Comparison of ENCODE assay signal across 26 cellular contexts in the genomic region with DNA sequence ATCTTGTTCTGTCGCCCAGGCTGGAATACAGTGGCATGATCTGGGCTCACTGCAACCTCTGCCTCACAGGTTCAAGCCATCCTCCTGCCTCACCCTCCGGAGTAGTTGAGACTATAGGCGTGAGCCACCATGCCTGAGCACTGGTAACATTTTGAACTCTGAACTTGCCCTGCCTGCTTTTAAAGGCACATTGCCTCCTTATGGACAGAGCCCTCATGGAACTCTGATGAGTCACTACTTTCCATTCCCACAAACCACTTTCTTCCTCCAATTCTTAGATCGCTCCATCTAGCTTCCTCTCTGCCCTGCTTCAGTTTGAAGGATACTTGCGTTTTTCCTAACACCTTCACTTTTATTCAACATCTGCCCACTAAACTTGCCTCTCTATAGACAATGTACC. TPM values are rescaled to one million over a fixed set of nuclear protein-coding genes. Genes with fewer than 3 reads are reported as not detected.
DNase-seq lines count a peak whose midpoint lies in the region; ATAC-seq, FAIRE-seq and TF ChIP-seq lines count a peak whose summit lies in the region.
"Had no signal": no experiment of that assay in that cellular context is flagged by ENCODE, and none has a peak within 500 bp of the region (broad histone marks: within the 10 kb centered on the region; RNA-seq: fewer than 3 reads in every experiment).

No MANE protein-coding gene starts in this region.

- H3K23ac ChIP-seq in trophoblast cell (ENCODE audit: low read length), result no peak overlapping the region

- H3K9me3 Mint-ChIP-seq in endothelial cell (ENCODE audit: unreplicated experiment), result no peaks in the 10 kb centered on the region
- H3K9me3 Mint-ChIP-seq: activated CD4-positive, alpha-beta memory T cell treated with anti-CD3 and anti-CD28 coated beads, Interleukin-2, amount 10 ng/mL, durations not matched to agents 7 days and 5 days; activated naive CD8-positive, alpha-beta T cell treated with anti-CD3 and anti-CD28 coated beads, Interleukin-2, amount 10 ng/mL, durations not matched to agents 7 days and 5 days; effector memory CD8-positive, alpha-beta T cell had no signal

- H3K4ac ChIP-seq in trophoblast cell (ENCODE audit: low read depth, low read length), result no peak overlapping the region

- H3K27ac ChIP-seq in GM23248 (no peak overlapping the region), trophoblast cell (ENCODE audit: low read depth, low read length) (no peak overlapping the region)

- H3K9me2 ChIP-seq in GM23248 (ENCODE audit: insufficient read depth), result no peaks in the 10 kb centered on the region

- ATAC-seq in HG03135 (IDR thresholded peaks at IDR 0.05; ENCODE audit: unreplicated experiment), result no peak
- ATAC-seq: effector memory CD8-positive, alpha-beta T cell had no signal

- H3K9me3 ChIP-seq in GM23248 (ENCODE audit: low read depth), result no peaks in the 10 kb centered on the region
- H3K9me3 ChIP-seq in trophoblast cell (ENCODE audit: insufficient read depth, low read depth, low read length), result peaks cover 2% of the 10 kb centered on the region
- H3K9me3 ChIP-seq: BE2C had no signal

- no peak overlapping the region for H2AK5ac ChIP-seq in trophoblast cell (ENCODE audit: low read length)

- WGBS in GM23248 (ENCODE audit: low coverage in 1 of 2, low lambda C conversion rate in 2 of 2, missing lambda C conversion rate in 2 of 2), 2 experiments, result 96 to 100% methylated on average over 5 of the region's 5 CpGs
- WGBS in trophoblast cell (ENCODE audit: extremely low coverage, insufficient coverage, insufficient read length), result no CpG with 5 or more reads among the region's 5 CpGs

- peak overlapping the region; percentile 33 for H3K27ac Mint-ChIP-seq in endothelial cell (ENCODE audit: unreplicated experiment)
- H3K27ac Mint-ChIP-seq: activated CD4-positive, alpha-beta memory T cell treated with anti-CD3 and anti-CD28 coated beads, Interleukin-2, amount 10 ng/mL, durations not matched to agents 7 days and 5 days; activated naive CD8-positive, alpha-beta T cell treated with anti-CD3 and anti-CD28 coated beads, Interleukin-2, amount 10 ng/mL, durations not matched to agents 7 days and 5 days; effector memory CD8-positive, alpha-beta T cell had no signal

- H3K36me3 ChIP-seq in GM23248 (ENCODE audit: low read depth) (no peaks in the 10 kb centered on the region), trophoblast cell (ENCODE audit: control insufficient read depth in 1 of 2, insufficient read depth in 2 of 2, low read length in 2 of 2) (no peaks in the 10 kb centered on the region)
- H3K36me3 ChIP-seq: BE2C had no signal

- H3K4me3 ChIP-seq in GM23248 (no peak overlapping the region), trophoblast cell (ENCODE audit: low read depth, low read length) (no peak overlapping the region)
- H3K4me3 ChIP-seq: smooth muscle cell had no signal

- DNase-seq in GM23248 (peak; percentile 18), NCI-H226 (peak; percentile 53), endothelial cell (ENCODE audit: low spot score) (no peak), trophoblast cell (peak; percentile 34 to 77), HTR-8/SVneo (ENCODE audit: insufficient read length, low spot score) (no peak), NCI-H2196 treated with DMSO at 0.1 percent for 48 hours (lab: John Stamatoyannopoulos, UW; ENCODE audit: unreplicated experiment) (no peak)
- no peak for DNase-seq in activated effector memory CD4-positive, alpha-beta T cell treated with Interleukin-2 at 50 U/mL for 16 hours
- DNase-seq: activated CD4-positive, alpha-beta memory T cell treated with anti-CD3 and anti-CD28 coated beads, Interleukin-2, amount 10 ng/mL, durations not matched to agents 7 days and 5 days; activated naive CD8-positive, alpha-beta T cell treated with anti-CD3 and anti-CD28 coated beads, Interleukin-2, amount 10 ng/mL, durations not matched to agents 7 days and 5 days; activated T-cell treated with anti-CD3 and anti-CD28 coated beads, Interleukin-2, amount 50 U/mL, for 48 hours; BE2C; central memory CD4-positive, alpha-beta T cell; effector memory CD8-positive, alpha-beta T cell; foreskin melanocyte; GDM1; Kasumi-1; left cardiac atrium; NCI-H146; NCI-H2227 treated with DMSO at 0.1 percent for 48 hours; NK-92 treated with Interleukin-12 subunit alpha and Interleukin-12 subunit beta, amount 100 ng/mL, for 24 hours; posterior cingulate gyrus; T-helper 1 cell had no signal

- H4K12ac ChIP-seq in trophoblast cell (ENCODE audit: low read depth, low read length), result no peak overlapping the region

- peaks cover 10% of the 10 kb centered on the region for H3K4me1 ChIP-seq in GM23248 (ENCODE audit: insufficient read depth)
- H3K4me1 ChIP-seq in trophoblast cell (ENCODE audit: control insufficient read depth in 1 of 2, insufficient read depth in 2 of 2, low read length in 2 of 2), result peaks cover 0 to 3% of the 10 kb centered on the region in 2 experiments
- H3K4me1 ChIP-seq: BE2C had no signal

- H3K79me2 ChIP-seq in GM23248 (ENCODE audit: insufficient read depth), result no peaks in the 10 kb centered on the region
- H3K79me2 ChIP-seq in trophoblast cell (ENCODE audit: control insufficient read depth, insufficient read depth, low read length, poor library complexity), result no peaks in the 10 kb centered on the region

- H3K14ac ChIP-seq in trophoblast cell (ENCODE audit: low read length), result no peak overlapping the region

- in situ Hi-C loops in GM23248 (cut with MboI), result no loop called here

- H3K9ac ChIP-seq in GM23248 (no peak overlapping the region), trophoblast cell (ENCODE audit: low read length) (no peak overlapping the region)

- H3K27me3 ChIP-seq in GM23248 (replicated peaks; ENCODE audit: insufficient read depth) (no peaks in the 10 kb centered on the region), trophoblast cell (ENCODE audit: insufficient read depth, low read length) (no peaks in the 10 kb centered on the region)

- no peak overlapping the region for H3K4me3 Mint-ChIP-seq in endothelial cell (ENCODE audit: unreplicated experiment)
- H3K4me3 Mint-ChIP-seq: activated CD4-positive, alpha-beta memory T cell treated with anti-CD3 and anti-CD28 coated beads, Interleukin-2, amount 10 ng/mL, durations not matched to agents 7 days and 5 days; activated naive CD8-positive, alpha-beta T cell treated with anti-CD3 and anti-CD28 coated beads, Interleukin-2, amount 10 ng/mL, durations not matched to agents 7 days and 5 days; effector memory CD8-positive, alpha-beta T cell had no signal

- H3K79me1 ChIP-seq in trophoblast cell (ENCODE audit: low read length), result no peaks in the 10 kb centered on the region

- H2BK12ac ChIP-seq in trophoblast cell (ENCODE audit: low read length), result no peak overlapping the region

- no peak for FAIRE-seq in HTR-8/SVneo (lab: Jason Lieb, UNC)
- FAIRE-seq: GM12891 had no signal

- no peak overlapping the region for H3K18ac ChIP-seq in trophoblast cell (ENCODE audit: low read length)

- no peaks in the 10 kb centered on the region for H3K27me3 Mint-ChIP-seq in endothelial cell (ENCODE audit: unreplicated experiment)

- H3K4me2 ChIP-seq in GM23248 (ENCODE audit: unreplicated experiment), result no peak overlapping the region
- no peak overlapping the region for H3K4me2 ChIP-seq in trophoblast cell (ENCODE audit: low read length)
- H3K4me2 ChIP-seq: smooth muscle cell had no signal

- H4K20me1 ChIP-seq in GM23248 (ENCODE audit: insufficient read depth), result no peaks in the 10 kb centered on the region

- peaks cover 6% of the 10 kb centered on the region; the same call in 1 of the 2 replicates for H3F3A ChIP-seq in GM23248 (ENCODE audit: insufficient read depth)

- TF ChIP-seq CTCF in endothelial cell (IDR thresholded peaks at IDR 0.05; ENCODE audit: unreplicated experiment), result no peak

- H4K91ac ChIP-seq in trophoblast cell (ENCODE audit: low read depth, low read length), result no peak overlapping the region

- no peak overlapping the region for H2BK120ac ChIP-seq in trophoblast cell (ENCODE audit: insufficient read depth, low read length, poor library complexity)

- no peak overlapping the region for H2AFZ ChIP-seq in GM23248
- no peak overlapping the region for H2AFZ ChIP-seq in trophoblast cell (ENCODE audit: insufficient read depth, low read length, poor library complexity)

- H3K4me1 Mint-ChIP-seq in endothelial cell (ENCODE audit: unreplicated experiment), result peaks cover 5% of the 10 kb centered on the region
- H3K4me1 Mint-ChIP-seq: activated naive CD8-positive, alpha-beta T cell treated with anti-CD3 and anti-CD28 coated beads, Interleukin-2, amount 10 ng/mL, durations not matched to agents 7 days and 5 days had no signal

- H3K36me3 Mint-ChIP-seq in endothelial cell (ENCODE audit: low read depth, unreplicated experiment), result no peaks in the 10 kb centered on the region
- H3K36me3 Mint-ChIP-seq: activated naive CD8-positive, alpha-beta T cell treated with anti-CD3 and anti-CD28 coated beads, Interleukin-2, amount 10 ng/mL, durations not matched to agents 7 days and 5 days had no signal

- no peak overlapping the region for H4K8ac ChIP-seq in trophoblast cell (ENCODE audit: low read depth, low read length)

- no peak overlapping the region for H2BK5ac ChIP-seq in trophoblast cell (ENCODE audit: low read depth, low read length, poor library complexity)

RNA-seq across cellular contexts. Expression of a gene that starts 38.1 kb away (rescaled TPM):
- total RNA-seq in GM23248 (2014; rRNA removed; shearing (Covaris generic)), result not detected in 2 replicates
- not detected in 2 replicates for polyA plus RNA-seq in GM23248 (2016; fragmentation: Nextera tagmentation; extraction: Ambion mirVana)
- not detected for total RNA-seq in endothelial cell (ENCODE audit: unreplicated experiment)
- polyA plus RNA-seq in trophoblast cell (2013), result not detected in 2 replicates
- total RNA-seq: activated CD4-positive, alpha-beta memory T cell treated with anti-CD3 and anti-CD28 coated beads, Interleukin-2, amount 10 ng/mL, durations not matched to agents 7 days and 5 days; activated naive CD8-positive, alpha-beta T cell treated with anti-CD3 and anti-CD28 coated beads, Interleukin-2, amount 10 ng/mL, durations not matched to agents 7 days and 5 days; left cardiac atrium; smooth muscle cell; temporal lobe had no signal
- polyA plus RNA-seq: smooth muscle cell had no signal

RNA-seq across cellular contexts. Expression of a gene that starts 49.3 kb away (rescaled TPM):
- total RNA-seq in GM23248 (2014; rRNA removed; shearing (Covaris generic)), result 34.2 and 50.8 TPM in 2 replicates
- polyA plus RNA-seq in GM23248 (2016; fragmentation: Nextera tagmentation; extraction: Ambion mirVana), result 21.0 and 21.8 TPM in 2 replicates
- total RNA-seq in endothelial cell (ENCODE audit: unreplicated experiment), result 34.3 TPM
- 29.8 and 31.6 TPM in 2 replicates for polyA plus RNA-seq in trophoblast cell (2013)

Comparison
In these comparisons a context has a peak if more than half of its experiments do, and no peak if none do; other contexts are left out.
1. DNase-seq: peak in GM23248 (single experiment), NCI-H226 (single experiment) and trophoblast cell (2 of 2); none in endothelial cell (single experiment), HTR-8/SVneo (single experiment), NCI-H2196 treated with DMSO at 0.1 percent for 48 hours (single experiment) and activated effector memory CD4-positive, alpha-beta T cell treated with Interleukin-2 at 50 U/mL for 16 hours (single experiment).